Comparison of ENCODE assay signal across 8 cellular contexts in genomic region chr3:122415762-122416654, GRCh38. TPM values are rescaled to one million over a fixed set of nuclear protein-coding genes. Genes with fewer than 3 reads are reported as not detected.
DNase-seq lines count a peak whose midpoint lies in the region; ATAC-seq and TF ChIP-seq lines count a peak whose summit lies in the region.

Gene WDR5B, minus strand, starts transcription at chr3:122416062. Its CDS starts 534 bp downstream, at chr3:122415528.

- intact Hi-C loops in HCT116 (cut with micrococcal nuclease), result no loop called here
- intact Hi-C loops in activated naive CD4-positive, alpha-beta T cell treated with anti-CD3 and anti-CD28 coated beads for 36 hours (cut with micrococcal nuclease), result loop anchor here (1.0 to 5.0 kb wide), 14 partner anchors 12 to 1169 kb away; partner anchors contain the start of genes DTX3L, FAM162A, GOLGB1 and HACD2

- H3K27me3 ChIP-seq in HCT116 (ENCODE audit: insufficient read depth, low read length) (no peaks in the 10 kb centered on the region), trophoblast cell (ENCODE audit: insufficient read depth, low read length) (no peaks in the 10 kb centered on the region), upper lobe of left lung (no peaks in the 10 kb centered on the region)

- TF ChIP-seq EP300 in upper lobe of left lung (IDR thresholded peaks at IDR 0.05), result peak in 1 of 4 donors; percentile 15

- TF ChIP-seq POLR2A in HCT116 (IDR thresholded peaks at IDR 0.05; ENCODE audit: borderline replicate concordance, extremely low read depth, insufficient read depth, insufficient read length) (peak; percentile 97), upper lobe of left lung (IDR thresholded peaks at IDR 0.05) (peak in 3 of 4 donors; percentile 67 to 91 (median 86))

- peak within 1 kb of the TSS; percentile 98 for H3K27ac Mint-ChIP-seq in activated naive CD4-positive, alpha-beta T cell treated with anti-CD3 and anti-CD28 coated beads for 36 hours
- H3K27ac Mint-ChIP-seq in glutamatergic neuron (ENCODE audit: unreplicated experiment), result peak within 1 kb of the TSS; percentile 96

- no peak within 1 kb of the TSS for H2BK12ac ChIP-seq in trophoblast cell (ENCODE audit: low read length)

- TF ChIP-seq CTCF in HCT116 (IDR thresholded peaks at IDR 0.05 in 2 of 3, conservative IDR thresholded peaks at IDR 0.05 in 1 of 3; ENCODE audit: borderline replicate concordance in 1 of 3, insufficient read depth in 1 of 3, low read depth in 2 of 3, low read length in 2 of 3) (peak in 2 of 3 experiments; percentile 11 to 17; a peak in 1 of 6 replicates), glutamatergic neuron (IDR thresholded peaks at IDR 0.05; ENCODE audit: partially characterized antibody, unreplicated experiment) (no peak), upper lobe of left lung (IDR thresholded peaks at IDR 0.05) (peak in 1 of 6 experiments; percentile 22)

- peak within 1 kb of the TSS; percentile 79 for H3K14ac ChIP-seq in trophoblast cell (ENCODE audit: low read length)

- CTCF ChIA-PET in HCT116 (lab: Charles Lee), result interaction anchor here (0.6 to 2.4 kb wide), 5 partner anchors 23 to 339 kb away, joined by 3 to 8 read pairs (median 3); partner anchors contain the start of gene FAM162A
- CTCF ChIA-PET in activated naive CD4-positive, alpha-beta T cell treated with anti-CD3 and anti-CD28 coated beads for 36 hours (lab: Charles Lee), result interaction anchor here (0.6 to 1.7 kb wide), 7 partner anchors 9 to 264 kb away, joined by 3 to 10 read pairs (median 4); partner anchors contain the start of genes FAM162A and PARP14

- peak within 1 kb of the TSS; percentile 95 for H4K8ac ChIP-seq in trophoblast cell (ENCODE audit: low read depth, low read length)

- H3K79me2 ChIP-seq in HCT116 (ENCODE audit: insufficient read depth, low read length) (peaks cover 28% of the 10 kb centered on the region), trophoblast cell (ENCODE audit: control insufficient read depth, insufficient read depth, low read length, poor library complexity) (peaks cover 3% of the 10 kb centered on the region)

- H3K4me1 ChIP-seq in HCT116 (ENCODE audit: control insufficient read depth in 1 of 2, insufficient read depth in 2 of 2, low read length in 2 of 2) (peaks cover 6 to 15% of the 10 kb centered on the region in 2 experiments; a peak in 3 of 4 replicates), trophoblast cell (ENCODE audit: control insufficient read depth in 1 of 2, insufficient read depth in 2 of 2, low read length in 2 of 2) (peaks cover 3 to 6% of the 10 kb centered on the region in 2 experiments), upper lobe of left lung (peaks cover 13 to 28% (median 22%) of the 10 kb centered on the region in 4 donors)

- H3K9me3 Mint-ChIP-seq in activated naive CD4-positive, alpha-beta T cell treated with anti-CD3 and anti-CD28 coated beads for 36 hours, result no peaks in the 10 kb centered on the region
- peaks cover 8% of the 10 kb centered on the region for H3K9me3 Mint-ChIP-seq in glutamatergic neuron (ENCODE audit: unreplicated experiment)

- H3K4me3 ChIP-seq in HCT116 (replicated peaks in 1 of 2; ENCODE audit: low read depth in 1 of 2, low read length in 2 of 2) (peak within 1 kb of the TSS; percentile 82 to 84), trophoblast cell (ENCODE audit: low read depth, low read length) (peak within 1 kb of the TSS; percentile 79), upper lobe of left lung (peak within 1 kb of the TSS; percentile 68 to 90 (median 74))

- peak within 1 kb of the TSS; percentile 61 for H3K18ac ChIP-seq in trophoblast cell (ENCODE audit: low read length)

- peak within 1 kb of the TSS; percentile 35 for H2AK5ac ChIP-seq in trophoblast cell (ENCODE audit: low read length)

- H3K79me1 ChIP-seq in trophoblast cell (ENCODE audit: low read length), result peaks cover 8% of the 10 kb centered on the region

- peak within 1 kb of the TSS; percentile 79 for H4K91ac ChIP-seq in trophoblast cell (ENCODE audit: low read depth, low read length)

- DNase-seq in GM04503 (ENCODE audit: low read depth) (peak; percentile 90), HCT116 (ENCODE audit: low read depth, low spot score) (peak; percentile 94), NCI-H460 (ENCODE audit: extremely low read depth, low read depth) (peak; percentile 95), glutamatergic neuron (peak; percentile 99), trophoblast cell (peak; percentile 99 to 100), upper lobe of left lung (peak; percentile 34 to 96), NCI-H1436 (lab: John Stamatoyannopoulos, UW) (no peak)
- DNase-seq in activated naive CD4-positive, alpha-beta T cell treated with anti-CD3 and anti-CD28 coated beads for 36 hours, result peak; percentile 99

- H3K36me3 ChIP-seq in HCT116 (ENCODE audit: control insufficient read depth in 1 of 2, insufficient read depth in 2 of 2, low read length in 2 of 2) (peaks cover 0 to 7% of the 10 kb centered on the region in 2 experiments; a peak in 2 of 4 replicates), trophoblast cell (ENCODE audit: control insufficient read depth in 1 of 2, insufficient read depth in 2 of 2, low read length in 2 of 2) (no peaks in the 10 kb centered on the region), upper lobe of left lung (peaks cover 0 to 13% (median 2%) of the 10 kb centered on the region in 4 donors)

- H2AFZ ChIP-seq in HCT116 (ENCODE audit: low read depth, low read length, poor library complexity, severe bottlenecking) (no peak within 1 kb of the TSS), trophoblast cell (ENCODE audit: insufficient read depth, low read length, poor library complexity) (peak within 1 kb of the TSS; percentile 81)

- H3K27ac ChIP-seq in HCT116 (ENCODE audit: low read depth, low read length), result peak within 1 kb of the TSS; percentile 74
- H3K27ac ChIP-seq in trophoblast cell (ENCODE audit: low read depth, low read length), result peak within 1 kb of the TSS; percentile 87
- H3K27ac ChIP-seq in upper lobe of left lung, result peak within 1 kb of the TSS; percentile 85 to 91 (median 87)

- peak within 1 kb of the TSS; percentile 36 for H2BK120ac ChIP-seq in trophoblast cell (ENCODE audit: insufficient read depth, low read length, poor library complexity)

- no peaks in the 10 kb centered on the region for H3K27me3 Mint-ChIP-seq in activated naive CD4-positive, alpha-beta T cell treated with anti-CD3 and anti-CD28 coated beads for 36 hours (ENCODE audit: low read depth)
- peaks cover 8% of the 10 kb centered on the region for H3K27me3 Mint-ChIP-seq in glutamatergic neuron (ENCODE audit: unreplicated experiment)

- H2BK5ac ChIP-seq in trophoblast cell (ENCODE audit: low read depth, low read length, poor library complexity), result peak within 1 kb of the TSS; percentile 94

- H4K20me1 ChIP-seq in HCT116 (ENCODE audit: insufficient read depth), result no peaks in the 10 kb centered on the region

- H3K9ac ChIP-seq in HCT116 (ENCODE audit: low read length) (peak within 1 kb of the TSS; percentile 72), trophoblast cell (ENCODE audit: low read length) (peak within 1 kb of the TSS; percentile 93)

- BruUV-seq in HCT116 (replicated peaks; lab: Mats Ljungman, UMichigan), result TSS peak; percentile 79

- peaks cover 19% of the 10 kb centered on the region for H3K36me3 Mint-ChIP-seq in activated naive CD4-positive, alpha-beta T cell treated with anti-CD3 and anti-CD28 coated beads for 36 hours (ENCODE audit: low read depth)
- H3K36me3 Mint-ChIP-seq in glutamatergic neuron (ENCODE audit: unreplicated experiment), result peaks cover 3% of the 10 kb centered on the region

- no CpG with 5 or more reads among the region's 48 CpGs for WGBS in trophoblast cell (ENCODE audit: extremely low coverage, insufficient coverage, insufficient read length)
- WGBS in upper lobe of left lung, 2 donors, result 0% methylated on average over 25 to 43 of the region's 48 CpGs

- peak within 1 kb of the TSS; percentile 44 for H3K4ac ChIP-seq in trophoblast cell (ENCODE audit: low read depth, low read length)

- ATAC-seq in HCT116, result peak; percentile 92
- ATAC-seq in upper lobe of left lung (ENCODE audit: low FRiP score in 2 of 2), result peak; percentile 97 to 98

- TF ChIP-seq RAD21 in HCT116 (IDR thresholded peaks at IDR 0.05; ENCODE audit: low read depth), result no peak

- RAD21 ChIA-PET in HCT116 (lab: Charles Lee; ENCODE audit: low non-redundant PET in 1 of 2, low total read pairs in 2 of 2, uncharacterized antibody in 2 of 2, unreplicated experiment in 2 of 2), result no interaction called here

- H3K4me2 ChIP-seq in HCT116 (ENCODE audit: low read length), result peak within 1 kb of the TSS; percentile 77
- H3K4me2 ChIP-seq in trophoblast cell (ENCODE audit: low read length), result peak within 1 kb of the TSS; percentile 90

- no peaks in the 10 kb centered on the region for H3K9me2 ChIP-seq in HCT116 (ENCODE audit: insufficient read depth)

- H4K12ac ChIP-seq in trophoblast cell (ENCODE audit: low read depth, low read length), result peak within 1 kb of the TSS; percentile 91

- H3K9me3 ChIP-seq in HCT116 (ENCODE audit: control insufficient read depth in 1 of 2, insufficient read depth in 1 of 2, low read depth in 1 of 2, low read length in 2 of 2) (no peaks in the 10 kb centered on the region), trophoblast cell (ENCODE audit: insufficient read depth, low read depth, low read length) (no peaks in the 10 kb centered on the region), upper lobe of left lung (no peaks in the 10 kb centered on the region)

- H3K4me1 Mint-ChIP-seq in activated naive CD4-positive, alpha-beta T cell treated with anti-CD3 and anti-CD28 coated beads for 36 hours (ENCODE audit: low read depth), result peaks cover 50% of the 10 kb centered on the region
- H3K4me1 Mint-ChIP-seq in glutamatergic neuron (ENCODE audit: low read depth, unreplicated experiment), result peaks cover 7% of the 10 kb centered on the region

- no peak within 1 kb of the TSS for H3K23ac ChIP-seq in trophoblast cell (ENCODE audit: low read length)

- peak within 1 kb of the TSS; percentile 95 for H3K4me3 Mint-ChIP-seq in activated naive CD4-positive, alpha-beta T cell treated with anti-CD3 and anti-CD28 coated beads for 36 hours
- H3K4me3 Mint-ChIP-seq in glutamatergic neuron (ENCODE audit: unreplicated experiment), result peak within 1 kb of the TSS; percentile 97

- POLR2A ChIA-PET in HCT116 (lab: Charles Lee), result interaction anchor here (0.9 to 2.3 kb wide), 3 partner anchors 11 to 68 kb away, joined by 4 to 12 read pairs (median 4); partner anchors contain the start of genes FAM162A and MIX23

TF ChIP-seq in HCT116, 20 proteins besides CTCF, POLR2A, EP300 and RAD21 (continues in another document):
- TF ChIP-seq ELF1 (IDR thresholded peaks at IDR 0.05; ENCODE audit: borderline replicate concordance, low read depth) (peak; percentile 73), SIN3A (IDR thresholded peaks at IDR 0.05; ENCODE audit: low read depth) (peak; percentile 89), SP1 (IDR thresholded peaks at IDR 0.05; ENCODE audit: low read depth) (peak; percentile 80), ZFX (IDR thresholded peaks at IDR 0.05) (peak; percentile 82)

RNA-seq across cellular contexts. Expression of gene WDR5B, which starts in this region (rescaled TPM):
- total RNA-seq in HCT116 (2021; ENCODE audit: unreplicated experiment), result 3.4 TPM
- 1.2 and 1.7 TPM in 2 replicates for polyA plus RNA-seq in HCT116 (2012)
- total RNA-seq in NCI-H460 (2014; rRNA removed; shearing (Covaris generic)), result 5.1 and 6.4 TPM in 2 replicates
- 6.7 and 7.7 TPM in 2 replicates for polyA plus RNA-seq in NCI-H460 (2014; cell fraction: nucleus; rRNA removed)
- 1 to 10 TPM; 2.3 to 2.9 TPM for total RNA-seq in activated naive CD4-positive, alpha-beta T cell treated with anti-CD3 and anti-CD28 coated beads for 36 hours
- 3.4 TPM for total RNA-seq in glutamatergic neuron (ENCODE audit: unreplicated experiment)
- polyA plus RNA-seq in trophoblast cell (2013), result 3.0 TPM in 2 replicates
- total RNA-seq in upper lobe of left lung, result 1 to 10 TPM; 2.0 to 8.4 (median 5.4) TPM
